Comparison of ENCODE assay signal across 14 cellular contexts in genomic region chr7:123783820-123784219, GRCh38.
"Had no signal": no experiment of that assay in that cellular context is flagged by ENCODE, and none has a peak within 500 bp of the region (broad histone marks: within the 10 kb centered on the region; RNA-seq: fewer than 3 reads in every experiment).

No MANE protein-coding gene starts in this region.

- H3K9me3 ChIP-seq: esophagus muscularis mucosa, left lung, psoas muscle, right lobe of liver had no signal

- DNase-seq: activated B cell treated with CpG ODN at 0.5 μM for 24 hours; activated CD4-positive, alpha-beta T cell treated with anti-CD3 and anti-CD28 coated beads, Interleukin-2, amount 10 ng/mL, durations not matched to agents 24 days and 14 days; hippocampal formation; left lung; nephron progenitor cell; psoas muscle; right lobe of liver; stimulated activated CD4-positive, alpha-beta T cell treated with anti-CD3 and anti-CD28 coated beads, Interleukin-2, amount 100 ng/mL, for 24 hours; T-helper 2 cell had no signal

- H3K4me3 ChIP-seq: cardiac muscle cell, esophagus muscularis mucosa, left lung, psoas muscle, right lobe of liver had no signal

- H3K36me3 ChIP-seq: cardiac muscle cell, esophagus muscularis mucosa, left lung, right lobe of liver had no signal

- ATAC-seq: psoas muscle had no signal

- H3K4me1 ChIP-seq: esophagus muscularis mucosa, left lung, psoas muscle had no signal

- H3K27me3 ChIP-seq: cardiac muscle cell, esophagus muscularis mucosa, left lung, right lobe of liver had no signal

- H3K27ac ChIP-seq: cardiac muscle cell, left lung, psoas muscle, right lobe of liver had no signal

- FAIRE-seq: astrocyte, keratinocyte, TTC549 had no signal
